ENCODE assay signal across 8 cellular contexts in genomic region chr3:195653641-195654040, GRCh38.
A peak's percentile ranks its signal among the peaks of the same experiment; 100 is the strongest.
DNase-seq lines count a peak whose midpoint lies in the region; ATAC-seq, FAIRE-seq and TF ChIP-seq lines count a peak whose summit lies in the region.
"Not testable (repeated sequence)": the region's sequence is repeated elsewhere in the genome, so short reads cannot be mapped to it uniquely, and the experiment has no call there.

No MANE protein-coding gene starts in this region.

- TF ChIP-seq POLR2A in K562 (conservative IDR thresholded peaks at IDR 0.05): not testable (repeated sequence)

- peak; percentile 61 for DNase-seq in EH (ENCODE audit: low read depth)
- peak; percentile 46 for DNase-seq in Karpas-422
- not testable (repeated sequence) for DNase-seq in SK-N-SH; left lobe of liver (ENCODE audit: low spot score); sciatic nerve (ENCODE audit: low spot score)
- DNase-seq in K562 (ENCODE audit: extremely low read depth in 1 of 4, low spot score in 3 of 4): peak in 1 of 4 experiments; percentile 44
- peak; percentile 29 to 61 for DNase-seq in fibroblast of lung (ENCODE audit: low read depth in 2 of 2)

- TF ChIP-seq EP300 in SK-N-SH (IDR thresholded peaks at IDR 0.05; ENCODE audit: borderline replicate concordance in 1 of 2, low read depth in 1 of 2, low read length in 1 of 2); K562 (IDR thresholded peaks at IDR 0.05; ENCODE audit: low read length): not testable (repeated sequence)

- not testable (repeated sequence) for H3F3A ChIP-seq in SK-N-SH (replicated peaks; ENCODE audit: insufficient read depth)

- H2AFZ ChIP-seq in Karpas-422 (ENCODE audit: low read length); SK-N-SH (ENCODE audit: low read depth); K562 (ENCODE audit: low read depth, low read length); fibroblast of lung (ENCODE audit: low read length): not testable (repeated sequence)

- not testable (repeated sequence) for H4K20me1 ChIP-seq in Karpas-422 (ENCODE audit: insufficient read depth, low read depth, low read length); SK-N-SH (ENCODE audit: insufficient read depth); K562 (replicated peaks; ENCODE audit: control insufficient read depth, insufficient read depth, low read length); fibroblast of lung (ENCODE audit: control insufficient read depth, extremely low read depth, insufficient read depth, low read length)

- TF ChIP-seq CTCF in 22Rv1 (IDR thresholded peaks at IDR 0.05) (peak; percentile 15; the same call in 1 of the 2 replicates), SK-N-SH (IDR thresholded peaks at IDR 0.05) (peak; percentile 62), K562 (IDR thresholded peaks at IDR 0.05 in 2 of 3, conservative IDR thresholded peaks at IDR 0.05 in 1 of 3; ENCODE audit: insufficient read depth in 2 of 3, low read depth in 1 of 3, low read length in 3 of 3) (0 out of 6 replicates have a peak, but pooled peaks of 1 of the 3 experiments have one; percentile 6)
- not testable (repeated sequence) for TF ChIP-seq CTCF in fibroblast of lung (conservative IDR thresholded peaks at IDR 0.05 in 1 of 2, IDR thresholded peaks at IDR 0.05 in 1 of 2; ENCODE audit: low read depth in 1 of 2, low read length in 2 of 2)

- not testable (repeated sequence) for H3K9me2 ChIP-seq in Karpas-422 (replicated peaks; ENCODE audit: insufficient read depth, low read length); SK-N-SH

- not testable (repeated sequence) for H3K4me1 ChIP-seq in Karpas-422 (ENCODE audit: low read length); SK-N-SH (ENCODE audit: control insufficient read depth in 1 of 2, insufficient read depth in 2 of 2, low read depth in 1 of 2, low read length in 1 of 2); K562 (replicated peaks in 1 of 2; ENCODE audit: control insufficient read depth in 2 of 2, insufficient read depth in 2 of 2, low read length in 2 of 2); fibroblast of lung (ENCODE audit: control insufficient read depth, extremely low read depth, insufficient read depth, low read length)

- TF ChIP-seq RAD21 in SK-N-SH (IDR thresholded peaks at IDR 0.05; ENCODE audit: low read length): not testable (repeated sequence)
- TF ChIP-seq RAD21 in K562 (CRISPR knock-in tag; conservative IDR thresholded peaks at IDR 0.05 in 1 of 2, IDR thresholded peaks at IDR 0.05 in 1 of 2): peak; percentile 49 to 75

- BruUV-seq in K562 (replicated peaks; lab: Mats Ljungman, UMichigan): not testable (repeated sequence)

- not testable (repeated sequence) for H3K4me2 ChIP-seq in Karpas-422 (ENCODE audit: low read depth, low read length, poor library complexity, severe bottlenecking); SK-N-SH; K562 (ENCODE audit: insufficient read depth, low read length); fibroblast of lung (ENCODE audit: extremely low read depth, insufficient read depth, low read length)

- not testable (repeated sequence) for H3K9me3 ChIP-seq in Karpas-422 (ENCODE audit: low read length); SK-N-SH; K562 (replicated peaks; ENCODE audit: control insufficient read depth, insufficient read depth, low read depth, low read length); fibroblast of lung (ENCODE audit: control insufficient read depth, insufficient read depth, low read depth, low read length)

- POLR2A ChIA-PET in SK-N-SH (lab: Yijun Ruan, JAX); K562 (lab: Yijun Ruan, JAX): not testable (repeated sequence)

- intact Hi-C loops in K562 (cut with micrococcal nuclease): loop anchor here (10.0 kb wide), 1 partner anchor 201 kb away; no protein-coding TSS in a partner anchor
- intact Hi-C loops in sciatic nerve (cut with DNase I): not testable (repeated sequence)

- H3K27ac ChIP-seq in 22Rv1; Karpas-422 (ENCODE audit: low read length); SK-N-SH (ENCODE audit: low read depth in 2 of 2, low read length in 1 of 2); K562 (ENCODE audit: extremely low read depth, low read depth, low read length); fibroblast of lung (ENCODE audit: insufficient read depth, low read length): not testable (repeated sequence)

- H3K27me3 ChIP-seq in Karpas-422 (ENCODE audit: low read length); SK-N-SH (ENCODE audit: insufficient read depth); K562 (ENCODE audit: control insufficient read depth in 2 of 2, insufficient read depth in 2 of 2, low read length in 2 of 2); fibroblast of lung (ENCODE audit: control insufficient read depth, insufficient read depth, low read length): not testable (repeated sequence)

- not testable (repeated sequence) for H3K36me3 ChIP-seq in Karpas-422 (ENCODE audit: insufficient read depth, low read length); SK-N-SH (replicated peaks in 1 of 2; ENCODE audit: control insufficient read depth in 1 of 2, insufficient read depth in 2 of 2, low read length in 1 of 2); K562 (ENCODE audit: control insufficient read depth, insufficient read depth, low read length); fibroblast of lung (ENCODE audit: control insufficient read depth, insufficient read depth, low read length)

- not testable (repeated sequence) for H3K9ac ChIP-seq in Karpas-422 (ENCODE audit: low read length); SK-N-SH; K562 (ENCODE audit: insufficient read depth in 1 of 2, low read depth in 2 of 2, low read length in 2 of 2); fibroblast of lung (ENCODE audit: insufficient read depth, low read length)

- CTCF ChIA-PET in SK-N-SH (lab: Yijun Ruan, JAX): not testable (repeated sequence)
- CTCF ChIA-PET in K562 (lab: Yijun Ruan, JAX; ENCODE audit: low intra/inter-chr PET ratio): interaction anchor here (0.7 to 0.8 kb wide), 2 partner anchors 197 to 198 kb away, joined by 3 to 5 read pairs; no protein-coding TSS in a partner anchor

- in situ Hi-C loops in K562 (cut with MboI): not testable (repeated sequence)

- H3K79me2 ChIP-seq in Karpas-422 (ENCODE audit: low read length); SK-N-SH (ENCODE audit: insufficient read depth); K562 (ENCODE audit: control insufficient read depth, insufficient read depth, low read length); fibroblast of lung (ENCODE audit: control insufficient read depth, insufficient read depth, low read length): not testable (repeated sequence)

- not testable (repeated sequence) for H3K9me1 ChIP-seq in K562 (ENCODE audit: control insufficient read depth, insufficient read depth, low read length)

- whole genome bisulfite sequencing in SK-N-SH (ENCODE audit: low lambda C conversion rate): 2% methylated on average over 10 of the region's 14 CpGs
- 10% methylated on average over 6 of the region's 14 CpGs for WGBS in K562 (ENCODE audit: insufficient coverage, low coverage, missing lambda C conversion rate)

- ATAC-seq in K562 (0 out of 3 replicates have a peak, but pooled peaks have one; percentile 6), left lobe of liver (peak; percentile 17), sciatic nerve (peak; percentile 50)

- not testable (repeated sequence) for FAIRE-seq in K562 (lab: Jason Lieb, UNC)

- not testable (repeated sequence) for H3K4me3 ChIP-seq in Karpas-422 (ENCODE audit: low read length); SK-N-SH (ENCODE audit: low read depth in 2 of 2, low read length in 1 of 2); K562; fibroblast of lung (replicated peaks in 1 of 4; ENCODE audit: control extremely low read depth in 1 of 4, insufficient read depth in 1 of 4, low read depth in 3 of 4, low read length in 4 of 4)

TF ChIP-seq in SK-N-SH, 30 proteins besides CTCF, POLR2A, EP300 and RAD21:
- TF ChIP-seq RFX5 (IDR thresholded peaks at IDR 0.05; ENCODE audit: low read length): peak; percentile 87

TF ChIP-seq in K562, 482 proteins besides CTCF, POLR2A, EP300 and RAD21:
- TF ChIP-seq L3MBTL2 (IDR thresholded peaks at IDR 0.05): 0 out of 2 replicates have a peak, but pooled peaks have one; percentile 19
